8 cellular contexts compared by ENCODE assay signal in genomic region chr4:55398461-55398860, GRCh38. TPM values are rescaled to one million over a fixed set of nuclear protein-coding genes. Genes with fewer than 3 reads are reported as not detected.
DNase-seq lines count a peak whose midpoint lies in the region; ATAC-seq and TF ChIP-seq lines count a peak whose summit lies in the region.

No MANE protein-coding gene starts in this region.

- H3K4me1 ChIP-seq in BE2C (peaks cover 4% of the 10 kb centered on the region; the same call in 1 of the 2 replicates), colonic mucosa (peaks cover 9% of the 10 kb centered on the region)

- TF ChIP-seq CTCF in BE2C (IDR thresholded peaks at IDR 0.05; ENCODE audit: low read depth, low read length), result no peak
- TF ChIP-seq CTCF in colonic mucosa (IDR thresholded peaks at IDR 0.05), result no peak
- TF ChIP-seq CTCF in natural killer cell (IDR thresholded peaks at IDR 0.05), result no peak

- H3K27ac Mint-ChIP-seq in natural killer cell, result peak overlapping the region; percentile 95 to 97

- no peaks in the 10 kb centered on the region for H3K36me3 Mint-ChIP-seq in natural killer cell

- DNase-seq in BE2C (no peak), M059J (ENCODE audit: low read depth) (peak; percentile 29), colonic mucosa (no peak), natural killer cell (no peak), NCI-H2171 (lab: John Stamatoyannopoulos, UW) (no peak), NCI-H1694 (lab: John Stamatoyannopoulos, UW) (no peak)

- ATAC-seq in natural killer cell (no peak), HG03175 (IDR thresholded peaks at IDR 0.05; ENCODE audit: unreplicated experiment) (no peak), GM21717 (IDR thresholded peaks at IDR 0.05; ENCODE audit: unreplicated experiment) (no peak)

- peaks cover 44 to 46% of the 10 kb centered on the region in 2 donors for H3K4me1 Mint-ChIP-seq in natural killer cell

- H3K4me3 Mint-ChIP-seq in natural killer cell, result peak overlapping the region; percentile 90

- H3K4me3 ChIP-seq in BE2C (ENCODE audit: low read depth, low read length), result peak overlapping the region; percentile 80
- peak overlapping the region; percentile 97 for H3K4me3 ChIP-seq in colonic mucosa

- no peaks in the 10 kb centered on the region for H3K9me3 Mint-ChIP-seq in natural killer cell

- peak overlapping the region in 1 of 2 donors; percentile 23 for H3K9ac ChIP-seq in colonic mucosa (ENCODE audit: low read depth in 2 of 2, low read length in 2 of 2)

- H3K27me3 ChIP-seq in BE2C (no peaks in the 10 kb centered on the region), colonic mucosa (no peaks in the 10 kb centered on the region)

- H3K9me3 ChIP-seq in BE2C (no peaks in the 10 kb centered on the region), colonic mucosa (no peaks in the 10 kb centered on the region)

- intact Hi-C loops in colonic mucosa (cut with DNase I) (loop anchor here (5.0 kb wide), 1 partner anchor 51 kb away; the partner anchor contains the start of gene SRD5A3), natural killer cell (cut with micrococcal nuclease) (no loop called here)

- H3K27ac ChIP-seq in colonic mucosa, result peak overlapping the region; percentile 100

- no peaks in the 10 kb centered on the region for H3K27me3 Mint-ChIP-seq in natural killer cell (ENCODE audit: low read depth in 2 of 2)

- peaks cover 27% of the 10 kb centered on the region for H3K36me3 ChIP-seq in BE2C
- H3K36me3 ChIP-seq in colonic mucosa, result no peaks in the 10 kb centered on the region

RNA-seq across cellular contexts. Expression of gene TMEM165, which starts 2.7 kb away (rescaled TPM):
- 45.3 TPM for polyA plus RNA-seq in BE2C (2012; ENCODE audit: insufficient read depth, insufficient read length, low read depth)
- 132 and 143 TPM in 2 replicates for total RNA-seq in M059J (2014; rRNA removed; shearing (Covaris generic))
- 10 to 100 TPM; 70.0 to 80.0 TPM for total RNA-seq in colonic mucosa
- 100 to 1,000 TPM in 2 of 3 donors, 10 to 100 TPM in 1; 86.9 to 113 (median 102) TPM for total RNA-seq in natural killer cell

RNA-seq across cellular contexts. Expression of gene SRD5A3, which starts 52.4 kb away (rescaled TPM):
- 4.4 TPM for polyA plus RNA-seq in BE2C (2012; ENCODE audit: insufficient read depth, insufficient read length, low read depth)
- 4.1 and 4.7 TPM in 2 replicates for total RNA-seq in M059J (2014; rRNA removed; shearing (Covaris generic))
- 10 to 100 TPM; 18.8 to 22.2 TPM for total RNA-seq in colonic mucosa
- 1 to 10 TPM; 3.5 to 5.6 (median 4.5) TPM for total RNA-seq in natural killer cell
